Comparison of ENCODE assay signal across 32 cellular contexts in the genomic region with DNA sequence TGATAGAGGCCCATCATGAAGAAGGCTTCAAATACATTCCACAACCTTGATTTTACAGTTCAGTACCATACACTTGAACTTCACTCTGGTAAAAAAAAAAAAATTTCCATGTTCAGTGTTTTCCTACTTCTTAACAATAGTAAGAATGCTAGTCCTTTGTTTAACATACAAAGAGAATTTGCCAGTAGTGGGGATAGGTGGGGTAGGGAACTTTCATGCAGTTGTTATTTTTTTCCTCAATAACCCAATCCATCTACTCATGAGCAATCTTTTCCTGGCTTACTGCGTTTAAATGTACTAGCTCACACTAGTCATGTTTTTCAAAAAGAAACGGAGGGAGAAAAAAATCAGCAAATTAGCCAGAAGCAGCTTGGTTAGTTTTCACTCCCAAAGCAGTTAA.
"Had no signal": no experiment of that assay in that cellular context is flagged by ENCODE, and none has a peak within 500 bp of the region (broad histone marks: within the 10 kb centered on the region; RNA-seq: fewer than 3 reads in every experiment).

No MANE protein-coding gene starts in this region.

- H3K27me3 ChIP-seq: adrenal gland, breast epithelium, cardiac muscle cell, colonic mucosa, gastroesophageal sphincter, heart right ventricle, hepatocyte had no signal

- H3K36me3 ChIP-seq: adrenal gland, breast epithelium, cardiac muscle cell, colonic mucosa, gastroesophageal sphincter, heart right ventricle had no signal

- H3K4me2 ChIP-seq: hepatocyte had no signal

- DNase-seq: activated CD4-positive, alpha-beta memory T cell treated with anti-CD3 and anti-CD28 coated beads for 36 hours; activated CD4-positive, alpha-beta T cell treated with anti-CD3 and anti-CD28 coated beads for 1 hour; activated CD4-positive, alpha-beta T cell treated with anti-CD3 and anti-CD28 coated beads for 48 hours; activated CD8-positive, alpha-beta memory T cell treated with anti-CD3 and anti-CD28 coated beads, Interleukin-2, amount 10 ng/mL, durations not matched to agents 7 days and 5 days; activated CD8-positive, alpha-beta memory T cell treated with anti-CD3 and anti-CD28 coated beads, Interleukin-2, amount 50 U/mL, for 4 hours; activated CD8-positive, alpha-beta T cell treated with anti-CD3 and anti-CD28 coated beads, Interleukin-2, amount 10 ng/mL, durations not matched to agents 7 days and 5 days; activated effector memory CD4-positive, alpha-beta T cell treated with anti-CD3 and anti-CD28 coated beads, Interleukin-2, amount 50 U/mL, for 16 hours; activated naive CD4-positive, alpha-beta T cell treated with anti-CD3 and anti-CD28 coated beads for 36 hours; activated naive CD8-positive, alpha-beta T cell treated with anti-CD3 and anti-CD28 coated beads for 36 hours; activated naive CD8-positive, alpha-beta T cell treated with anti-CD3 and anti-CD28 coated beads, Interleukin-2, amount 50 U/mL, for 24 hours; activated T-cell treated with anti-CD3 and anti-CD28 coated beads, Interleukin-2, amount 50 U/mL, for 1 hour; activated T-cell treated with anti-CD3 and anti-CD28 coated beads, Interleukin-2, amount 50 U/mL, for 48 hours; adrenal gland; amygdala; aorta; central memory CD4-positive, alpha-beta T cell; cerebellar nuclear complex; colonic mucosa; effector CD4-positive, alpha-beta T cell; effector memory CD8-positive, alpha-beta T cell; foreskin melanocyte; heart right ventricle; T-helper 2 cell had no signal

- H3K27me3 Mint-ChIP-seq: activated CD4-positive, alpha-beta memory T cell treated with anti-CD3 and anti-CD28 coated beads for 36 hours; activated CD8-positive, alpha-beta memory T cell treated with anti-CD3 and anti-CD28 coated beads, Interleukin-2, amount 10 ng/mL, durations not matched to agents 7 days and 5 days; activated naive CD4-positive, alpha-beta T cell treated with anti-CD3 and anti-CD28 coated beads, Interleukin-2, amount 50 U/mL, for 24 hours; activated naive CD8-positive, alpha-beta T cell treated with anti-CD3 and anti-CD28 coated beads for 36 hours; activated naive CD8-positive, alpha-beta T cell treated with anti-CD3 and anti-CD28 coated beads, Interleukin-2, amount 50 U/mL, for 24 hours; brain; effector memory CD8-positive, alpha-beta T cell had no signal

- H3K27ac Mint-ChIP-seq: activated CD4-positive, alpha-beta memory T cell treated with anti-CD3 and anti-CD28 coated beads for 36 hours; activated CD8-positive, alpha-beta memory T cell treated with anti-CD3 and anti-CD28 coated beads, Interleukin-2, amount 10 ng/mL, durations not matched to agents 7 days and 5 days; activated CD8-positive, alpha-beta T cell treated with anti-CD3 and anti-CD28 coated beads, Interleukin-2, amount 10 ng/mL, durations not matched to agents 7 days and 5 days; activated naive CD4-positive, alpha-beta T cell treated with anti-CD3 and anti-CD28 coated beads for 36 hours; activated naive CD4-positive, alpha-beta T cell treated with anti-CD3 and anti-CD28 coated beads, Interleukin-2, amount 50 U/mL, for 24 hours; activated naive CD8-positive, alpha-beta T cell treated with anti-CD3 and anti-CD28 coated beads for 36 hours; activated naive CD8-positive, alpha-beta T cell treated with anti-CD3 and anti-CD28 coated beads, Interleukin-2, amount 50 U/mL, for 24 hours; activated T-helper 1 cell treated with anti-CD3 and anti-CD28 coated beads, Interleukin-12 subunit alpha, Interleukin-12 subunit beta, Interleukin-2, Interleukin-4 antibody, amounts not matched to agents 30 ng/mL and 10 ng/mL and 1 ng/mL, durations not matched to agents 14 hours and 24 hours and 36 hours; activated T-helper 2 cell treated with anti-CD3 and anti-CD28 coated beads, Interferon-gamma antibody, Interleukin-2, Interleukin-4, amounts not matched to agents 10 μg/mL and 5 μg/mL and 100 μg/mL, durations not matched to agents 14 hours and 24 hours and 36 hours; brain; effector memory CD8-positive, alpha-beta T cell had no signal

- H3K9me3 Mint-ChIP-seq: brain had no signal

- H3K4me3 Mint-ChIP-seq: activated CD4-positive, alpha-beta memory T cell treated with anti-CD3 and anti-CD28 coated beads for 36 hours; activated CD8-positive, alpha-beta memory T cell treated with anti-CD3 and anti-CD28 coated beads, Interleukin-2, amount 10 ng/mL, durations not matched to agents 7 days and 5 days; activated CD8-positive, alpha-beta T cell treated with anti-CD3 and anti-CD28 coated beads, Interleukin-2, amount 10 ng/mL, durations not matched to agents 7 days and 5 days; activated naive CD4-positive, alpha-beta T cell treated with anti-CD3 and anti-CD28 coated beads for 36 hours; activated naive CD4-positive, alpha-beta T cell treated with anti-CD3 and anti-CD28 coated beads, Interleukin-2, amount 50 U/mL, for 24 hours; activated naive CD8-positive, alpha-beta T cell treated with anti-CD3 and anti-CD28 coated beads for 36 hours; activated naive CD8-positive, alpha-beta T cell treated with anti-CD3 and anti-CD28 coated beads, Interleukin-2, amount 50 U/mL, for 24 hours; activated T-helper 1 cell treated with anti-CD3 and anti-CD28 coated beads, Interleukin-12 subunit alpha, Interleukin-12 subunit beta, Interleukin-2, Interleukin-4 antibody, amounts not matched to agents 30 ng/mL and 10 ng/mL and 1 ng/mL, durations not matched to agents 14 hours and 24 hours and 36 hours; brain; effector memory CD8-positive, alpha-beta T cell had no signal

- H3K4me1 Mint-ChIP-seq: activated CD8-positive, alpha-beta memory T cell treated with anti-CD3 and anti-CD28 coated beads, Interleukin-2, amount 10 ng/mL, durations not matched to agents 7 days and 5 days; activated naive CD4-positive, alpha-beta T cell treated with anti-CD3 and anti-CD28 coated beads, Interleukin-2, amount 50 U/mL, for 24 hours; activated naive CD8-positive, alpha-beta T cell treated with anti-CD3 and anti-CD28 coated beads for 36 hours; activated naive CD8-positive, alpha-beta T cell treated with anti-CD3 and anti-CD28 coated beads, Interleukin-2, amount 50 U/mL, for 24 hours had no signal

- H3K9me3 ChIP-seq: adrenal gland, breast epithelium, colonic mucosa, gastroesophageal sphincter, heart right ventricle had no signal

- H2AFZ ChIP-seq: hepatocyte had no signal

- H3K79me2 ChIP-seq: hepatocyte had no signal

- H3K36me3 Mint-ChIP-seq: activated CD4-positive, alpha-beta memory T cell treated with anti-CD3 and anti-CD28 coated beads for 36 hours; activated CD8-positive, alpha-beta memory T cell treated with anti-CD3 and anti-CD28 coated beads, Interleukin-2, amount 10 ng/mL, durations not matched to agents 7 days and 5 days; activated naive CD4-positive, alpha-beta T cell treated with anti-CD3 and anti-CD28 coated beads, Interleukin-2, amount 50 U/mL, for 24 hours; activated naive CD8-positive, alpha-beta T cell treated with anti-CD3 and anti-CD28 coated beads for 36 hours; brain had no signal

- H3K4me3 ChIP-seq: adrenal gland, breast epithelium, cardiac muscle cell, colonic mucosa, gastroesophageal sphincter, heart right ventricle, hepatocyte had no signal

- H3K4me1 ChIP-seq: breast epithelium, colonic mucosa had no signal

- H3K27ac ChIP-seq: adrenal gland, breast epithelium, cardiac muscle cell, colonic mucosa, gastroesophageal sphincter, heart right ventricle, hepatocyte had no signal

- ATAC-seq: activated CD8-positive, alpha-beta memory T cell treated with anti-CD3 and anti-CD28 coated beads, Interleukin-2, amount 10 ng/mL, durations not matched to agents 7 days and 5 days; activated CD8-positive, alpha-beta T cell treated with anti-CD3 and anti-CD28 coated beads, Interleukin-2, amount 10 ng/mL, durations not matched to agents 7 days and 5 days; activated naive CD8-positive, alpha-beta T cell treated with anti-CD3 and anti-CD28 coated beads, Interleukin-2, amount 50 U/mL, for 24 hours; effector memory CD8-positive, alpha-beta T cell; esophagus mucosa; gastroesophageal sphincter had no signal
